ENCODE assay signal across 9 cellular contexts in genomic region chr19:13430790-13431582, GRCh38.
DNase-seq lines count a peak whose midpoint lies in the region; ATAC-seq and TF ChIP-seq lines count a peak whose summit lies in the region.
"Had no signal": no experiment of that assay in that cellular context is flagged by ENCODE, and none has a peak within 500 bp of the region (broad histone marks: within the 10 kb centered on the region; RNA-seq: fewer than 3 reads in every experiment).

No MANE protein-coding gene starts in this region.

- no peaks in the 10 kb centered on the region for H3K4me1 Mint-ChIP-seq in activated T-helper 2 cell treated with anti-CD3 and anti-CD28 coated beads, Interferon-gamma antibody, Interleukin-2, Interleukin-4, amounts not matched to agents 10 μg/mL and 5 μg/mL and 100 μg/mL, durations not matched to agents 14 hours and 24 hours and 36 hours (ENCODE audit: low read depth)
- H3K4me1 Mint-ChIP-seq: mesothelial cell of epicardium had no signal

- ATAC-seq in PC-3: peak; percentile 72
- no peak for ATAC-seq in GM19328 (IDR thresholded peaks at IDR 0.05; ENCODE audit: unreplicated experiment)

- H3K4me3 Mint-ChIP-seq in activated T-helper 2 cell treated with anti-CD3 and anti-CD28 coated beads, Interferon-gamma antibody, Interleukin-2, Interleukin-4, amounts not matched to agents 10 μg/mL and 5 μg/mL and 100 μg/mL, durations not matched to agents 14 hours and 24 hours and 36 hours (ENCODE audit: low read depth): no peak overlapping the region
- H3K4me3 Mint-ChIP-seq: mesothelial cell of epicardium had no signal

- no peaks in the 10 kb centered on the region for H3K9me2 ChIP-seq in PC-3 (replicated peaks; ENCODE audit: low read length)

- TF ChIP-seq CTCF in 22Rv1 (IDR thresholded peaks at IDR 0.05) (peak; percentile 78), GM12875 (IDR thresholded peaks at IDR 0.05; ENCODE audit: borderline replicate concordance, insufficient read depth, low read depth, low read length) (peak; percentile 92), PC-3 (conservative IDR thresholded peaks at IDR 0.05; ENCODE audit: low read depth, low read length) (peak; percentile 97), left ventricle myocardium inferior (IDR thresholded peaks at IDR 0.05; ENCODE audit: borderline replicate concordance) (peak; percentile 67)

- H3F3A ChIP-seq in PC-3 (ENCODE audit: low read length, unreplicated experiment): no peaks in the 10 kb centered on the region

- peaks cover 4% of the 10 kb centered on the region for H3K9me3 Mint-ChIP-seq in activated T-helper 2 cell treated with anti-CD3 and anti-CD28 coated beads, Interferon-gamma antibody, Interleukin-2, Interleukin-4, amounts not matched to agents 10 μg/mL and 5 μg/mL and 100 μg/mL, durations not matched to agents 14 hours and 24 hours and 36 hours

- H3K27ac Mint-ChIP-seq in activated T-helper 2 cell treated with anti-CD3 and anti-CD28 coated beads, Interferon-gamma antibody, Interleukin-2, Interleukin-4, amounts not matched to agents 10 μg/mL and 5 μg/mL and 100 μg/mL, durations not matched to agents 14 hours and 24 hours and 36 hours: no peak overlapping the region
- H3K27ac Mint-ChIP-seq: mesothelial cell of epicardium had no signal

- H3K79me2 ChIP-seq in PC-3 (ENCODE audit: low read length): no peaks in the 10 kb centered on the region

- DNase-seq in PC-3 (peak; percentile 83), left ventricle myocardium inferior (peak; percentile 20), DMS114 treated with DMSO at 0.1 percent for 48 hours (lab: John Stamatoyannopoulos, UW; ENCODE audit: unreplicated experiment) (no peak)
- DNase-seq in activated T-helper 2 cell treated with anti-CD3 and anti-CD28 coated beads, Interferon-gamma antibody, Interleukin-2, Interleukin-4, amounts not matched to agents 10 μg/mL and 5 μg/mL and 100 μg/mL, durations not matched to agents 14 hours and 24 hours and 36 hours (ENCODE audit: low spot score): peak; percentile 26
- DNase-seq in stimulated activated CD4-positive, alpha-beta T cell treated with anti-CD3 and anti-CD28 coated beads, Interleukin-1b, Interleukin-23, amount 100 ng/mL, for 1 hour (ENCODE audit: low read depth in 2 of 2): peak; percentile 2 to 6

- H3K36me3 ChIP-seq in PC-3 (ENCODE audit: low read depth, low read length): no peaks in the 10 kb centered on the region
- no peaks in the 10 kb centered on the region for H3K36me3 ChIP-seq in left ventricle myocardium inferior

- no peaks in the 10 kb centered on the region for H3K36me3 Mint-ChIP-seq in activated T-helper 2 cell treated with anti-CD3 and anti-CD28 coated beads, Interferon-gamma antibody, Interleukin-2, Interleukin-4, amounts not matched to agents 10 μg/mL and 5 μg/mL and 100 μg/mL, durations not matched to agents 14 hours and 24 hours and 36 hours (ENCODE audit: low read depth)
- H3K36me3 Mint-ChIP-seq: mesothelial cell of epicardium had no signal

- H3K27ac ChIP-seq in 22Rv1: no peak overlapping the region
- H3K27ac ChIP-seq in PC-3 (ENCODE audit: low read length): no peak overlapping the region
- no peak overlapping the region for H3K27ac ChIP-seq in left ventricle myocardium inferior (replicated peaks)

- no peak overlapping the region for H3K4me3 ChIP-seq in GM12875 (ENCODE audit: low read depth, low read length)
- H3K4me3 ChIP-seq in PC-3 (ENCODE audit: low read length): no peak overlapping the region
- H3K4me3 ChIP-seq in left ventricle myocardium inferior: no peak overlapping the region

- no peak overlapping the region for H3K9ac ChIP-seq in PC-3 (ENCODE audit: low read length)

- CTCF ChIA-PET in PC-3 (lab: Charles Lee): no interaction called here

- no peak overlapping the region for H3K4me2 ChIP-seq in PC-3 (ENCODE audit: low read length)

- H3K9me3 ChIP-seq in PC-3 (ENCODE audit: low read length): no peaks in the 10 kb centered on the region
- peaks cover 9% of the 10 kb centered on the region for H3K9me3 ChIP-seq in left ventricle myocardium inferior (replicated peaks)

- intact Hi-C loops in PC-3 (cut with micrococcal nuclease): loop anchor here (1.0 to 10.0 kb wide), 4 partner anchors 32 to 154 kb away; no protein-coding TSS in a partner anchor
- intact Hi-C loops in activated T-helper 2 cell treated with anti-CD3 and anti-CD28 coated beads, Interferon-gamma antibody, Interleukin-2, Interleukin-4, amounts not matched to agents 10 μg/mL and 5 μg/mL and 100 μg/mL, durations not matched to agents 14 hours and 24 hours and 36 hours (cut with micrococcal nuclease): loop anchor here (1.0 kb wide), 1 partner anchor 154 kb away; no protein-coding TSS in a partner anchor
- intact Hi-C loops in left ventricle myocardium inferior (cut with micrococcal nuclease): loop anchor here (10.0 kb wide), 1 partner anchor 146 kb away; no protein-coding TSS in a partner anchor

- no peak overlapping the region for H2AFZ ChIP-seq in PC-3 (ENCODE audit: low read length)

- no peaks in the 10 kb centered on the region for H3K27me3 ChIP-seq in PC-3 (ENCODE audit: low read length)
- H3K27me3 ChIP-seq in left ventricle myocardium inferior (ENCODE audit: low read depth): peaks cover 7% of the 10 kb centered on the region

- no TSS peak for BruUV-seq in PC-3 (replicated peaks; lab: Mats Ljungman, UMichigan)

- H3K27me3 Mint-ChIP-seq in activated T-helper 2 cell treated with anti-CD3 and anti-CD28 coated beads, Interferon-gamma antibody, Interleukin-2, Interleukin-4, amounts not matched to agents 10 μg/mL and 5 μg/mL and 100 μg/mL, durations not matched to agents 14 hours and 24 hours and 36 hours (ENCODE audit: low read depth): no peaks in the 10 kb centered on the region

- POLR2A ChIA-PET in PC-3 (lab: Charles Lee; ENCODE audit: unreplicated experiment): no interaction called here

- H3K4me1 ChIP-seq in PC-3 (ENCODE audit: insufficient read depth, low read length) (peaks cover 9% of the 10 kb centered on the region; the same call in 1 of the 2 replicates), left ventricle myocardium inferior (no peaks in the 10 kb centered on the region)

- no peaks in the 10 kb centered on the region for H4K20me1 ChIP-seq in PC-3 (ENCODE audit: low read length)
